Comparison of ENCODE assay signal across 15 cellular contexts in genomic region chrX:138858438-138858837, GRCh38.
DNase-seq lines count a peak whose midpoint lies in the region; ATAC-seq and TF ChIP-seq lines count a peak whose summit lies in the region.
"Had no signal": no experiment of that assay in that cellular context is flagged by ENCODE, and none has a peak within 500 bp of the region (broad histone marks: within the 10 kb centered on the region; RNA-seq: fewer than 3 reads in every experiment).

No MANE protein-coding gene starts in this region.

- POLR2A ChIA-PET in IMR-90 (lab: Charles Lee; ENCODE audit: unreplicated experiment), result no interaction called here

- no peaks in the 10 kb centered on the region for H3K4me1 ChIP-seq in IMR-90 (ENCODE audit: control insufficient read depth, insufficient read depth, low read length)

- no peak overlapping the region for H2AFZ ChIP-seq in IMR-90 (replicated peaks; ENCODE audit: low read length, poor library complexity)

- no peak overlapping the region for H3K18ac ChIP-seq in IMR-90 (ENCODE audit: low read depth, low read length)

- no peak overlapping the region for H3K4ac ChIP-seq in IMR-90 (ENCODE audit: low read depth, low read length)

- intact Hi-C loops in IMR-90 (cut with micrococcal nuclease), result no loop called here

- no peak overlapping the region for H4K91ac ChIP-seq in IMR-90 (ENCODE audit: insufficient read depth, low read depth, low read length)

- no peak overlapping the region for H2BK15ac ChIP-seq in IMR-90 (ENCODE audit: low read depth, low read length)

- ATAC-seq in IMR-90 (ENCODE audit: low read depth) (no peak), GM19035 (IDR thresholded peaks at IDR 0.05; ENCODE audit: unreplicated experiment) (no peak)
- ATAC-seq: T-helper 17 cell had no signal

- no peak overlapping the region for H2AK5ac ChIP-seq in IMR-90 (ENCODE audit: low read depth, low read length)

- H4K20me1 ChIP-seq in IMR-90 (ENCODE audit: insufficient read depth, low read length), result no peaks in the 10 kb centered on the region

- H3K79me1 ChIP-seq in IMR-90 (ENCODE audit: low read depth in 1 of 2, low read length in 2 of 2), result no peaks in the 10 kb centered on the region

- H3K27ac ChIP-seq in IMR-90 (ENCODE audit: insufficient read depth, low read length), result no peak overlapping the region

- no peak overlapping the region for H2BK120ac ChIP-seq in IMR-90 (ENCODE audit: low read depth, low read length)

- in situ Hi-C loops in IMR-90 (cut with MboI; ENCODE audit: low sequenced_read_pairs), result no loop called here

- H3K4me2 ChIP-seq in IMR-90 (ENCODE audit: low read depth, low read length), result no peak overlapping the region

- TF ChIP-seq CTCF in IMR-90 (conservative IDR thresholded peaks at IDR 0.05; ENCODE audit: low read depth, low read length), result no peak

- BruUV-seq in IMR-90 (replicated peaks; lab: Mats Ljungman, UMichigan), result no TSS peak

- H3K36me3 ChIP-seq in IMR-90 (ENCODE audit: control insufficient read depth, insufficient read depth, low read length), result no peaks in the 10 kb centered on the region
- H3K36me3 ChIP-seq: esophagus squamous epithelium had no signal

- no peak overlapping the region for H4K5ac ChIP-seq in IMR-90 (ENCODE audit: low read depth, low read length)

- H3K23ac ChIP-seq in IMR-90 (ENCODE audit: low read depth, low read length), result no peak overlapping the region

- no peaks in the 10 kb centered on the region for H3K9me1 ChIP-seq in IMR-90 (ENCODE audit: insufficient read depth, low read length)

- WGBS in IMR-90 (ENCODE audit: extremely low coverage in 2 of 2, insufficient read length in 1 of 2), 2 experiments, result no CpG with 5 or more reads among the region's 4 CpGs

- H3K9me3 ChIP-seq in IMR-90 (ENCODE audit: control insufficient read depth, insufficient read depth, low read length), result no peaks in the 10 kb centered on the region
- H3K9me3 ChIP-seq: esophagus squamous epithelium had no signal

- CTCF ChIA-PET in IMR-90 (lab: Yijun Ruan, JAX), result no interaction called here

- TF ChIP-seq RAD21 in IMR-90 (IDR thresholded peaks at IDR 0.05; ENCODE audit: low read length), result no peak

- dilution Hi-C loops in IMR-90 (cut with HindIII; ENCODE audit: low sequenced_read_pairs, unreplicated experiment), result no loop called here

- no peak overlapping the region for H3K9ac ChIP-seq in IMR-90 (ENCODE audit: low read depth, low read length)

- H2BK20ac ChIP-seq in IMR-90 (ENCODE audit: low read depth, low read length), result no peak overlapping the region

- H3K56ac ChIP-seq in IMR-90 (ENCODE audit: extremely low read depth, insufficient read depth, low read length), result no peak overlapping the region

- H2BK5ac ChIP-seq in IMR-90 (ENCODE audit: low read depth, low read length, poor library complexity, severe bottlenecking), result no peak overlapping the region

- no peaks in the 10 kb centered on the region for H3K27me3 ChIP-seq in IMR-90 (ENCODE audit: control insufficient read depth, insufficient read depth, low read length)
- H3K27me3 ChIP-seq: esophagus squamous epithelium had no signal

- peak; percentile 43 for DNase-seq in GM03348 (ENCODE audit: low spot score)
- peak; percentile 1 for DNase-seq in IMR-90
- peak; percentile 84 for DNase-seq in astrocyte of the hippocampus (ENCODE audit: low read depth, low spot score)
- peak; percentile 49 to 64 for DNase-seq in lung microvascular endothelial cell (ENCODE audit: low read depth in 2 of 2)
- no peak for DNase-seq in GM19240 (ENCODE audit: insufficient read length, low spot score)
- no peak for DNase-seq in nucleus accumbens (lab: John Stamatoyannopoulos, UW)
- no peak for DNase-seq in cortex of kidney (lab: John Stamatoyannopoulos, UW)
- DNase-seq: amygdala; Calu3; esophagus squamous epithelium; left cardiac atrium; NCI-H1417; NK-92 treated with Interleukin-12 subunit alpha and Interleukin-12 subunit beta, amount 100 ng/mL, for 24 hours; T-helper 17 cell had no signal

- H3K4me3 ChIP-seq in IMR-90 (ENCODE audit: insufficient read depth, low read depth, low read length), result no peak overlapping the region
- H3K4me3 ChIP-seq: esophagus squamous epithelium had no signal

- no peak overlapping the region for H3K14ac ChIP-seq in IMR-90 (replicated peaks; ENCODE audit: low read depth, low read length)

- no peak for TF ChIP-seq POLR2A in IMR-90 (IDR thresholded peaks at IDR 0.05; ENCODE audit: low read depth, low read length)

- H2AK9ac ChIP-seq in IMR-90 (replicated peaks; ENCODE audit: low read depth, low read length, poor library complexity), result no peak overlapping the region

- H4K8ac ChIP-seq in IMR-90 (ENCODE audit: low read depth in 2 of 2, low read length in 2 of 2), result no peak overlapping the region

TF ChIP-seq in IMR-90, 13 proteins besides CTCF, POLR2A, EP300 and RAD21:
- TF ChIP-seq MXI1 (IDR thresholded peaks at IDR 0.05; ENCODE audit: borderline replicate concordance, low read depth, low read length), result no peak
- no peak for TF ChIP-seq RFX5 (IDR thresholded peaks at IDR 0.05; ENCODE audit: low read depth, low read length)
- TF ChIP-seq RCOR1 (IDR thresholded peaks at IDR 0.05; ENCODE audit: insufficient replicate concordance, low read length), result no peak
- TF ChIP-seq SMC3 (IDR thresholded peaks at IDR 0.05; ENCODE audit: low read depth, low read length), result no peak
- TF ChIP-seq USF2 (IDR thresholded peaks at IDR 0.05; ENCODE audit: low read depth, low read length), result no peak
- no peak for TF ChIP-seq CHD1 (IDR thresholded peaks at IDR 0.05; ENCODE audit: low read depth, low read length)
- no peak for TF ChIP-seq FOS (IDR thresholded peaks at IDR 0.05; ENCODE audit: low read depth, low read length)
- TF ChIP-seq BHLHE40 (IDR thresholded peaks at IDR 0.05; ENCODE audit: low read depth, low read length), result no peak
- TF ChIP-seq NFE2L2 (IDR thresholded peaks at IDR 0.05; ENCODE audit: low read depth, low read length), result no peak
- TF ChIP-seq MAFK (IDR thresholded peaks at IDR 0.05; ENCODE audit: low read depth, low read length), result no peak
- no peak for TF ChIP-seq MAZ (IDR thresholded peaks at IDR 0.05; ENCODE audit: borderline replicate concordance, low read depth, low read length)

Comparison
In these comparisons a context has a peak if more than half of its experiments do, and no peak if none do; other contexts are left out.
1. DNase-seq: peak in GM03348 (single experiment), IMR-90 (single experiment), astrocyte of the hippocampus (single experiment) and lung microvascular endothelial cell (2 of 2); none in GM19240 (single experiment), nucleus accumbens (0 of 56) and cortex of kidney (single experiment).